Comparison of ENCODE assay signal across 11 cellular contexts in the genomic region with DNA sequence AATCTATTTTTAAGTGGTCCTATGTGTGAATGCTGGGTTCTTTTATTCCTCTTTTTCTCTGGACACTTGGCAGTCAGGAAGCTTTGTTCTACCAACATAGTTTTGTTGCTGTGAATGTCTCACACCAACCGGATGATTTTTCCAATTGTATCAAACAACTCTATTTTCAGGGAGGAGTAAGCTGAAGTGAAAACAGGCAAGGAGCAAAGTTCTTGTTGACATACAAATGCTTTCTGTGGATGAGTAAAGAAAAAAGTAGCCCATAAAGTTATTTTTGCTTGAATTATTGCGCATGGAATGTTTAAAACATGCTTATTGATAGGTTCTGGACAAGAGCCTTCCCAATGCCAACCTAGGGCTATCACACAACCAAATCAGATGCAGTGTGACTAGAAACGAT. TPM values are rescaled to one million over a fixed set of nuclear protein-coding genes. Genes with fewer than 3 reads are reported as not detected.
DNase-seq lines count a peak whose midpoint lies in the region; ATAC-seq and TF ChIP-seq lines count a peak whose summit lies in the region.
"Had no signal": no experiment of that assay in that cellular context is flagged by ENCODE, and none has a peak within 500 bp of the region (broad histone marks: within the 10 kb centered on the region; RNA-seq: fewer than 3 reads in every experiment).

No MANE protein-coding gene starts in this region.

- peak overlapping the region in 1 of 2 donors; percentile 4 for H3K27ac ChIP-seq in breast epithelium
- peak overlapping the region; percentile 52 to 74 for H3K27ac ChIP-seq in liver (ENCODE audit: low read depth in 1 of 2, low read length in 2 of 2)
- H3K27ac ChIP-seq in spleen = peak overlapping the region in 1 of 8 donors; percentile 19
- no peak overlapping the region for H3K27ac ChIP-seq in testis

- no peak for TF ChIP-seq POLR2A in breast epithelium (IDR thresholded peaks at IDR 0.05)
- TF ChIP-seq POLR2A in spleen (IDR thresholded peaks at IDR 0.05) = no peak
- TF ChIP-seq POLR2A in testis (IDR thresholded peaks at IDR 0.05) = no peak

- no TSS peak for BruUV-seq in MCF 10A (replicated peaks; lab: Mats Ljungman, UMichigan)

- H3K9me3 Mint-ChIP-seq in MCF 10A (ENCODE audit: unreplicated experiment) = no peaks in the 10 kb centered on the region
- H3K9me3 Mint-ChIP-seq in activated T-helper 2 cell treated with anti-CD3 and anti-CD28 coated beads, Interferon-gamma antibody, Interleukin-2, Interleukin-4, amounts not matched to agents 10 μg/mL and 5 μg/mL and 100 μg/mL, durations not matched to agents 14 hours and 24 hours and 36 hours = no peaks in the 10 kb centered on the region
- no peaks in the 10 kb centered on the region for H3K9me3 Mint-ChIP-seq in stimulated activated naive CD8-positive, alpha-beta T cell treated with anti-CD3 and anti-CD28 coated beads, Interleukin-15, amount 100 ng/mL, for 72 hours

- H3K9me3 ChIP-seq in breast epithelium = no peaks in the 10 kb centered on the region
- no peaks in the 10 kb centered on the region for H3K9me3 ChIP-seq in liver (ENCODE audit: control insufficient read depth in 4 of 4, low read length in 3 of 4)
- H3K9me3 ChIP-seq in spleen = no peaks in the 10 kb centered on the region
- no peaks in the 10 kb centered on the region for H3K9me3 ChIP-seq in testis

- WGBS in liver = 37% methylated on average over 3 of the region's 3 CpGs
- 76 to 87% (median 86%) methylated on average over 3 of the region's 3 CpGs for WGBS in spleen, 5 donors
- WGBS in testis, 2 donors = 68 to 80% methylated on average over 3 of the region's 3 CpGs

- no peak for DNase-seq in MCF 10A (ENCODE audit: unreplicated experiment)
- no peak for DNase-seq in breast epithelium (ENCODE audit: low spot score in 2 of 2)
- no peak for DNase-seq in activated T-helper 2 cell treated with anti-CD3 and anti-CD28 coated beads, Interferon-gamma antibody, Interleukin-2, Interleukin-4, amounts not matched to agents 10 μg/mL and 5 μg/mL and 100 μg/mL, durations not matched to agents 14 hours and 24 hours and 36 hours (ENCODE audit: low spot score)
- DNase-seq in stimulated activated naive CD8-positive, alpha-beta T cell treated with anti-CD3 and anti-CD28 coated beads, Interleukin-15, amount 100 ng/mL, for 72 hours = no peak
- no peak for DNase-seq in A172 (ENCODE audit: low spot score)
- no peak for DNase-seq in spleen
- no peak for DNase-seq in testis
- DNase-seq: activated CD4-positive, CD25-positive, alpha-beta regulatory T cell; islet precursor cell had no signal

- TF ChIP-seq CTCF in MCF 10A (IDR thresholded peaks at IDR 0.05; ENCODE audit: unreplicated experiment) (no peak), breast epithelium (IDR thresholded peaks at IDR 0.05) (no peak), liver (IDR thresholded peaks at IDR 0.05; ENCODE audit: low read depth, low read length, missing input control) (no peak), spleen (IDR thresholded peaks at IDR 0.05 in 8 of 11, conservative IDR thresholded peaks at IDR 0.05 in 3 of 11) (no peak), testis (IDR thresholded peaks at IDR 0.05) (no peak)

- H3K36me3 Mint-ChIP-seq in MCF 10A (ENCODE audit: insufficient read depth, unreplicated experiment) = peaks cover 80% of the 10 kb centered on the region
- peaks cover 70% of the 10 kb centered on the region for H3K36me3 Mint-ChIP-seq in activated T-helper 2 cell treated with anti-CD3 and anti-CD28 coated beads, Interferon-gamma antibody, Interleukin-2, Interleukin-4, amounts not matched to agents 10 μg/mL and 5 μg/mL and 100 μg/mL, durations not matched to agents 14 hours and 24 hours and 36 hours (ENCODE audit: low read depth)

- no peak for ATAC-seq in stimulated activated naive CD8-positive, alpha-beta T cell treated with anti-CD3 and anti-CD28 coated beads, Interleukin-15, amount 100 ng/mL, for 72 hours

- peak overlapping the region; percentile 100 for H3K4me3 Mint-ChIP-seq in MCF 10A (ENCODE audit: unreplicated experiment)
- H3K4me3 Mint-ChIP-seq in activated T-helper 2 cell treated with anti-CD3 and anti-CD28 coated beads, Interferon-gamma antibody, Interleukin-2, Interleukin-4, amounts not matched to agents 10 μg/mL and 5 μg/mL and 100 μg/mL, durations not matched to agents 14 hours and 24 hours and 36 hours (ENCODE audit: low read depth) = peak overlapping the region; percentile 69
- peak overlapping the region; percentile 71 to 88 for H3K4me3 Mint-ChIP-seq in stimulated activated naive CD8-positive, alpha-beta T cell treated with anti-CD3 and anti-CD28 coated beads, Interleukin-15, amount 100 ng/mL, for 72 hours

- TF ChIP-seq RAD21 in liver (IDR thresholded peaks at IDR 0.05) = peak; percentile 20 to 28

- no peaks in the 10 kb centered on the region for H3K27me3 ChIP-seq in breast epithelium
- H3K27me3 ChIP-seq in liver (ENCODE audit: control insufficient read depth in 4 of 4, insufficient read depth in 4 of 4, low read length in 3 of 4) = no peaks in the 10 kb centered on the region
- H3K27me3 ChIP-seq in spleen (replicated peaks in 1 of 7) = no peaks in the 10 kb centered on the region
- H3K27me3 ChIP-seq in testis = no peaks in the 10 kb centered on the region

- peak overlapping the region; percentile 32 for H3K27ac Mint-ChIP-seq in MCF 10A (ENCODE audit: low read depth, unreplicated experiment)
- no peak overlapping the region for H3K27ac Mint-ChIP-seq in activated T-helper 2 cell treated with anti-CD3 and anti-CD28 coated beads, Interferon-gamma antibody, Interleukin-2, Interleukin-4, amounts not matched to agents 10 μg/mL and 5 μg/mL and 100 μg/mL, durations not matched to agents 14 hours and 24 hours and 36 hours
- peak overlapping the region in 1 of 2 donors; percentile 54 for H3K27ac Mint-ChIP-seq in stimulated activated naive CD8-positive, alpha-beta T cell treated with anti-CD3 and anti-CD28 coated beads, Interleukin-15, amount 100 ng/mL, for 72 hours

- no peaks in the 10 kb centered on the region for H3K27me3 Mint-ChIP-seq in MCF 10A (ENCODE audit: insufficient read depth, unreplicated experiment)
- no peaks in the 10 kb centered on the region for H3K27me3 Mint-ChIP-seq in activated T-helper 2 cell treated with anti-CD3 and anti-CD28 coated beads, Interferon-gamma antibody, Interleukin-2, Interleukin-4, amounts not matched to agents 10 μg/mL and 5 μg/mL and 100 μg/mL, durations not matched to agents 14 hours and 24 hours and 36 hours (ENCODE audit: low read depth)
- no peaks in the 10 kb centered on the region for H3K27me3 Mint-ChIP-seq in stimulated activated naive CD8-positive, alpha-beta T cell treated with anti-CD3 and anti-CD28 coated beads, Interleukin-15, amount 100 ng/mL, for 72 hours

- CTCF ChIA-PET in MCF 10A (lab: Yijun Ruan, JAX) = interaction anchor here (0.6 to 12.1 kb wide), 13 partner anchors 11 to 578 kb away, joined by 3 to 215 read pairs (median 3); no protein-coding TSS in a partner anchor

- peaks cover 5 to 14% of the 10 kb centered on the region in 2 donors for H3K4me1 ChIP-seq in breast epithelium
- H3K4me1 ChIP-seq in liver (ENCODE audit: control insufficient read depth in 4 of 4, insufficient read depth in 4 of 4, low read length in 3 of 4) = peaks cover 0 to 32% (median 15%) of the 10 kb centered on the region in 4 donors
- peaks cover 25 to 83% (median 70%) of the 10 kb centered on the region in 6 donors for H3K4me1 ChIP-seq in spleen
- H3K4me1 ChIP-seq in testis = peaks cover 36% of the 10 kb centered on the region

- H3K4me1 Mint-ChIP-seq in MCF 10A (ENCODE audit: insufficient read depth, unreplicated experiment) = peaks cover 41% of the 10 kb centered on the region
- peaks cover 47% of the 10 kb centered on the region for H3K4me1 Mint-ChIP-seq in activated T-helper 2 cell treated with anti-CD3 and anti-CD28 coated beads, Interferon-gamma antibody, Interleukin-2, Interleukin-4, amounts not matched to agents 10 μg/mL and 5 μg/mL and 100 μg/mL, durations not matched to agents 14 hours and 24 hours and 36 hours (ENCODE audit: low read depth)
- peaks cover 75% of the 10 kb centered on the region for H3K4me1 Mint-ChIP-seq in stimulated activated naive CD8-positive, alpha-beta T cell treated with anti-CD3 and anti-CD28 coated beads, Interleukin-15, amount 100 ng/mL, for 72 hours

- H3K36me3 ChIP-seq in breast epithelium (no peaks in the 10 kb centered on the region), liver (ENCODE audit: control insufficient read depth in 4 of 4, insufficient read depth in 3 of 4, low read depth in 1 of 4, low read length in 3 of 4) (no peaks in the 10 kb centered on the region), spleen (peaks cover 0 to 39% (median 7%) of the 10 kb centered on the region in 6 donors), testis (ENCODE audit: low read depth, missing control alignments) (no peaks in the 10 kb centered on the region)

- H3K9ac ChIP-seq in liver (ENCODE audit: low read depth in 1 of 2, low read length in 2 of 2) = peak overlapping the region in 1 of 2 donors; percentile 11

- H3K4me3 ChIP-seq in breast epithelium (peak overlapping the region in 1 of 3 donors; percentile 86), liver (ENCODE audit: low read depth in 1 of 3, low read length in 3 of 3) (no peak overlapping the region), spleen (peak overlapping the region in 4 of 8 donors; percentile 2 to 96 (median 87)), testis (no peak overlapping the region)

- intact Hi-C loops in MCF 10A (cut with micrococcal nuclease) = no loop called here
- intact Hi-C loops in breast epithelium (cut with DNase I; ENCODE audit: low total_unique reads) = no loop called here
- intact Hi-C loops in activated T-helper 2 cell treated with anti-CD3 and anti-CD28 coated beads, Interferon-gamma antibody, Interleukin-2, Interleukin-4, amounts not matched to agents 10 μg/mL and 5 μg/mL and 100 μg/mL, durations not matched to agents 14 hours and 24 hours and 36 hours (cut with micrococcal nuclease) = no loop called here
- intact Hi-C loops in spleen (cut with DNase I; ENCODE audit: low total_unique reads) = no loop called here
- intact Hi-C loops in testis (cut with DNase I; ENCODE audit: low total_unique reads) = no loop called here

- POLR2A ChIA-PET in MCF 10A (lab: Yijun Ruan, JAX) = interaction anchor here (0.6 to 38.3 kb wide), 6 partner anchors 13 to 162 kb away, joined by 3 to 1402 read pairs (median 280); partner anchors contain the start of genes MR1 and STX6

RNA-seq across cellular contexts. Expression of gene IER5, which starts 4.4 kb away (rescaled TPM):
- total RNA-seq in MCF 10A (2022) (47.5 and 49.5 TPM in 2 replicates), breast epithelium (10 to 100 TPM in 2 of 3 donors, 1 to 10 TPM in 1; 6.9 to 19.7 (median 18.1) TPM), liver (1 to 10 TPM; 2.9 to 8.4 TPM), spleen (10 to 100 TPM; 33.4 to 62.3 (median 40.8) TPM), testis (10 to 100 TPM; 10.3 to 13.3 TPM)
- total RNA-seq in activated T-helper 2 cell treated with anti-CD3 and anti-CD28 coated beads, Interferon-gamma antibody, Interleukin-2, Interleukin-4, amounts not matched to agents 10 μg/mL and 5 μg/mL and 100 μg/mL, durations not matched to agents 14 hours and 24 hours and 36 hours = 44.3 and 44.6 TPM in 2 replicates
- polyA plus RNA-seq in liver (1 to 10 TPM in 1 of 2 donors, under 1 TPM in 1; 0.56 to 1.9 TPM), spleen (10 to 100 TPM; 21.3 to 33.9 (median 32.7) TPM), testis (ENCODE audit: insufficient read depth, low read depth, low replicate concordance) (7.1 TPM)
- total RNA-seq in A172 (2014; rRNA removed; shearing (Covaris generic)) = 41.9 and 45.0 TPM in 2 replicates

RNA-seq across cellular contexts. Expression of gene MR1, which starts 59.1 kb away (rescaled TPM):
- 33.4 and 46.6 TPM in 2 replicates for total RNA-seq in MCF 10A (2022)
- 10 to 100 TPM; 12.8 to 23.4 (median 15.2) TPM for total RNA-seq in breast epithelium
- 13.8 and 18.2 TPM in 2 replicates for total RNA-seq in activated T-helper 2 cell treated with anti-CD3 and anti-CD28 coated beads, Interferon-gamma antibody, Interleukin-2, Interleukin-4, amounts not matched to agents 10 μg/mL and 5 μg/mL and 100 μg/mL, durations not matched to agents 14 hours and 24 hours and 36 hours
- 1 to 10 TPM; 5.5 to 8.1 TPM for total RNA-seq in liver
- polyA plus RNA-seq in liver = 1 to 10 TPM; 5.5 to 6.6 TPM
- 19.6 and 21.1 TPM in 2 replicates for total RNA-seq in A172 (2014; rRNA removed; shearing (Covaris generic))
- 10 to 100 TPM; 21.9 to 35.6 (median 25.8) TPM for total RNA-seq in spleen
- polyA plus RNA-seq in spleen = 1 to 10 TPM; 4.9 to 6.3 (median 6.0) TPM
- total RNA-seq in testis = 1 to 10 TPM; 5.8 to 7.1 TPM
- polyA plus RNA-seq in testis (ENCODE audit: insufficient read depth, low read depth, low replicate concordance) = 8.6 TPM
- total RNA-seq: H1 had no signal

Comparison
In these comparisons a context has a peak if more than half of its experiments do, and no peak if none do; other contexts are left out.
1. H3K27ac ChIP-seq: peak in liver (2 of 2); none in testis (0 of 2).
2. Peak in every context shown above with its lines, with median percentiles within 50 percentile points of each other: H3K4me3 Mint-ChIP-seq.